Comparison of ENCODE assay signal across 22 cellular contexts in the genomic region with DNA sequence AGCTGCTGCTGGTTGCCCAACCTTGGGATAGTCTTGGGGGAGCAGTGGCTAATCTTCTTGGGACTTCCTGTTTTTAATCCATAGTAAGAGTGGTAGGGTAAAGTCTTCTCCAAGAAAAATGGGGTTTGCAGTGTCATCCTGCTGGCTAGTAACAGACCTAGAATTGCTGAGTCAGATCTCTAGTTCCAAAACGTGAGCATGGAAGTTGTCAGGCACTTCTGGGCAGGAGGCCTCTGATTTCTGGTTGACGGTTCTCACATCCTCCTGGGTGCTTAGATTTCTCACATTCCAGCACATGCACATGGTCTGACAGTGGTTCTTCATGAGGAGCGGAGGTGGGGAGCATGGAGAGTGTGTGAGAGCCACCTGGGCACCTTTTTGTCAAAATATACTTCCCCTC.
"Had no signal": no experiment of that assay in that cellular context is flagged by ENCODE, and none has a peak within 500 bp of the region (broad histone marks: within the 10 kb centered on the region; RNA-seq: fewer than 3 reads in every experiment).

No MANE protein-coding gene starts in this region.

- H3K27me3 ChIP-seq: ovary, tibial nerve, upper lobe of left lung, uterus had no signal

- FAIRE-seq: endothelial cell of umbilical vein, frontal cortex, keratinocyte had no signal

- H3K4me3 ChIP-seq: coronary artery, lower lobe of right lung, ovary, psoas muscle, skin epidermis, spleen, thoracic aorta, tibial nerve, upper lobe of left lung, uterus had no signal

- H3K9me3 ChIP-seq: lower lobe of right lung, ovary, psoas muscle, spleen, thoracic aorta, tibial nerve, upper lobe of left lung, uterus had no signal

- H3K27ac ChIP-seq: coronary artery, lower lobe of right lung, ovary, psoas muscle, skin epidermis, spleen, thoracic aorta, tibial nerve, upper lobe of left lung, uterus had no signal

- H3K36me3 ChIP-seq: lower lobe of right lung, ovary, spleen, thoracic aorta, tibial nerve, upper lobe of left lung, uterus had no signal

- ATAC-seq: left ventricle myocardium superior; lower lobe of right lung; natural killer cell; psoas muscle; right cardiac atrium; stimulated activated naive B cell treated with anti-CD40 and anti-IgM and Interleukin-4, amounts not matched to agents 10 μg/mL and 1 μg/mL and 100 μg/mL, for 72 hours had no signal

- H3K4me1 ChIP-seq: lower lobe of right lung, psoas muscle, tibial nerve, uterus had no signal

- DNase-seq: dermis blood vessel endothelial cell; effector memory CD4-positive, alpha-beta T cell; left ventricle myocardium superior; lower lobe of right lung; natural killer cell; occipital lobe; ovary; posterior cingulate gyrus; psoas muscle; right cardiac atrium; spleen; stimulated activated CD4-positive, alpha-beta T cell treated with anti-CD3 and anti-CD28 coated beads, Interleukin-2, amount 100 ng/mL, for 48 hours; stimulated activated naive B cell treated with anti-CD40 and anti-IgM and Interleukin-4, amounts not matched to agents 10 μg/mL and 1 μg/mL and 100 μg/mL, for 72 hours; upper lobe of left lung; uterus had no signal
